In genomic region chr3:16439163-16439847, GRCh38 we compare ENCODE assay signal across 13 cellular contexts.
DNase-seq lines count a peak whose midpoint lies in the region; FAIRE-seq and TF ChIP-seq lines count a peak whose summit lies in the region.
"Had no signal": no experiment of that assay in that cellular context is flagged by ENCODE, and none has a peak within 500 bp of the region (broad histone marks: within the 10 kb centered on the region; RNA-seq: fewer than 3 reads in every experiment).

No MANE protein-coding gene starts in this region.

- TF ChIP-seq POLR2A in stomach (IDR thresholded peaks at IDR 0.05) (no peak), Peyer's patch (IDR thresholded peaks at IDR 0.05) (no peak)

- no peak for FAIRE-seq in urothelium cell line (lab: Jason Lieb, UNC)
- FAIRE-seq: endothelial cell of umbilical vein had no signal

- intact Hi-C loops in left ventricle myocardium inferior (cut with micrococcal nuclease) = no loop called here
- intact Hi-C loops in stomach (cut with DNase I; ENCODE audit: low total_unique reads) = no loop called here

- H3K27ac ChIP-seq in left ventricle myocardium inferior (replicated peaks) = peak overlapping the region; percentile 79
- peak overlapping the region in 3 of 5 donors; percentile 1 to 46 (median 46) for H3K27ac ChIP-seq in stomach
- H3K27ac ChIP-seq in Peyer's patch = peak overlapping the region in 2 of 4 donors; percentile 28 to 30
- H3K27ac ChIP-seq: C4-2B had no signal

- 73 to 84% (median 83%) methylated on average over 4 of the region's 4 CpGs for WGBS in stomach, 5 donors

- no peak overlapping the region for H3K4me3 ChIP-seq in left ventricle myocardium inferior
- no peak overlapping the region for H3K4me3 ChIP-seq in stomach
- H3K4me3 ChIP-seq in Peyer's patch = no peak overlapping the region
- H3K4me3 ChIP-seq: upper lobe of left lung had no signal

- H3K36me3 ChIP-seq in left ventricle myocardium inferior = no peaks in the 10 kb centered on the region
- no peaks in the 10 kb centered on the region for H3K36me3 ChIP-seq in stomach
- no peaks in the 10 kb centered on the region for H3K36me3 ChIP-seq in Peyer's patch
- H3K36me3 ChIP-seq: upper lobe of left lung had no signal

- H3K9me3 ChIP-seq in left ventricle myocardium inferior (replicated peaks) (no peaks in the 10 kb centered on the region), stomach (no peaks in the 10 kb centered on the region), Peyer's patch (no peaks in the 10 kb centered on the region)
- H3K9me3 ChIP-seq: upper lobe of left lung had no signal

- DNase-seq in EH (ENCODE audit: low read depth) (peak; percentile 46), amniotic epithelial cell (ENCODE audit: low read depth) (peak; percentile 84), left ventricle myocardium inferior (no peak), stomach (no peak), MV-4-11 (lab: John Stamatoyannopoulos, UW) (no peak), urothelium cell line (ENCODE audit: low spot score) (no peak), Peyer's patch (no peak)
- no peak for DNase-seq in central memory CD4-positive, alpha-beta T cell
- DNase-seq: activated naive CD4-positive, alpha-beta T cell treated with anti-CD3 and anti-CD28 coated beads for 36 hours; cerebellar nuclear complex; upper lobe of left lung had no signal

- TF ChIP-seq CTCF in left ventricle myocardium inferior (IDR thresholded peaks at IDR 0.05; ENCODE audit: borderline replicate concordance) = no peak
- no peak for TF ChIP-seq CTCF in stomach (IDR thresholded peaks at IDR 0.05)
- no peak for TF ChIP-seq CTCF in Peyer's patch (IDR thresholded peaks at IDR 0.05)

- H3K27me3 ChIP-seq in left ventricle myocardium inferior (ENCODE audit: low read depth) (no peaks in the 10 kb centered on the region), stomach (no peaks in the 10 kb centered on the region), Peyer's patch (no peaks in the 10 kb centered on the region)
- H3K27me3 ChIP-seq: upper lobe of left lung had no signal

- H3K4me1 ChIP-seq in left ventricle myocardium inferior (peaks cover 50% of the 10 kb centered on the region), stomach (peaks cover 0 to 24% (median 3%) of the 10 kb centered on the region in 4 donors), Peyer's patch (peaks cover 0 to 6% (median 0%) of the 10 kb centered on the region in 4 donors)

- TF ChIP-seq EP300 in stomach (IDR thresholded peaks at IDR 0.05) = no peak

Comparison
In these comparisons a context has a peak if more than half of its experiments do, and no peak if none do; other contexts are left out.
1. DNase-seq: peak in EH (single experiment) and amniotic epithelial cell (single experiment); none in left ventricle myocardium inferior (single experiment), stomach (single experiment), MV-4-11 (single experiment), urothelium cell line (single experiment), Peyer's patch (0 of 3) and central memory CD4-positive, alpha-beta T cell (single experiment).